24 cellular contexts compared by ENCODE assay signal in genomic region chr1:55070765-55071164, GRCh38. TPM values are rescaled to one million over a fixed set of nuclear protein-coding genes. Genes with fewer than 3 reads are reported as not detected.
DNase-seq lines count a peak whose midpoint lies in the region; ATAC-seq and TF ChIP-seq lines count a peak whose summit lies in the region.
"Had no signal": no experiment of that assay in that cellular context is flagged by ENCODE, and none has a peak within 500 bp of the region (broad histone marks: within the 10 kb centered on the region; RNA-seq: fewer than 3 reads in every experiment).

No MANE protein-coding gene starts in this region.

- no peak overlapping the region for H4K91ac ChIP-seq in neuronal stem cell (ENCODE audit: low read depth, low read length, poor library complexity)

- no peak overlapping the region for H2BK12ac ChIP-seq in neuronal stem cell (ENCODE audit: low read length)

- intact Hi-C loops in Caco-2 (cut with micrococcal nuclease; ENCODE audit: unreplicated experiment), result loop anchor here (2.0 kb wide), 1 partner anchor 206 kb away; no protein-coding TSS in a partner anchor

- no peaks in the 10 kb centered on the region for H3K9me3 Mint-ChIP-seq in activated T-cell treated with anti-CD3 and anti-CD28 coated beads, Interleukin-2, amount 50 U/mL, for 24 hours
- H3K9me3 Mint-ChIP-seq in brain (no peaks in the 10 kb centered on the region), Caco-2 (ENCODE audit: unreplicated experiment) (no peaks in the 10 kb centered on the region), T-cell (no peaks in the 10 kb centered on the region)
- H3K9me3 Mint-ChIP-seq: CD8-positive, alpha-beta T cell; immature natural killer cell had no signal

- no peak for ATAC-seq in HG03175 (IDR thresholded peaks at IDR 0.05; ENCODE audit: unreplicated experiment)
- ATAC-seq in T-cell (replicated peaks in 1 of 4), result no peak
- ATAC-seq: activated CD4-positive, CD25-positive, alpha-beta regulatory T cell treated with anti-CD3 and anti-CD28 coated beads, Interleukin-2, amount 50 U/mL, for 24 hours; CD8-positive, alpha-beta T cell; gastroesophageal sphincter had no signal

- H3K27ac Mint-ChIP-seq in activated T-cell treated with anti-CD3 and anti-CD28 coated beads, Interleukin-2, amount 50 U/mL, for 24 hours, result peak overlapping the region; percentile 10
- peak overlapping the region in 4 of 5 experiments; percentile 44 to 84 (median 78) for H3K27ac Mint-ChIP-seq in brain
- H3K27ac Mint-ChIP-seq in Caco-2 (ENCODE audit: unreplicated experiment), result no peak overlapping the region
- peak overlapping the region in 1 of 2 donors; percentile 5 for H3K27ac Mint-ChIP-seq in T-cell
- H3K27ac Mint-ChIP-seq: CD8-positive, alpha-beta T cell had no signal

- H3K79me1 ChIP-seq in neuronal stem cell (ENCODE audit: low read depth, low read length), result no peaks in the 10 kb centered on the region

- no peak overlapping the region for H3K4me3 Mint-ChIP-seq in activated T-cell treated with anti-CD3 and anti-CD28 coated beads, Interleukin-2, amount 50 U/mL, for 24 hours
- H3K4me3 Mint-ChIP-seq in brain (peak overlapping the region in 2 of 5 experiments; percentile 4 to 7), Caco-2 (ENCODE audit: unreplicated experiment) (no peak overlapping the region), T-cell (no peak overlapping the region)
- H3K4me3 Mint-ChIP-seq: CD8-positive, alpha-beta T cell; immature natural killer cell had no signal

- no peak overlapping the region for H3K18ac ChIP-seq in neuronal stem cell (ENCODE audit: low read length)

- CTCF ChIA-PET in Caco-2 (lab: Charles Lee) (no interaction called here), T-cell (lab: Charles Lee) (no interaction called here)

- H3K27me3 ChIP-seq in neuronal stem cell (ENCODE audit: control insufficient read depth in 3 of 3, insufficient read depth in 3 of 3, low read depth in 1 of 3, low read length in 3 of 3) (no peaks in the 10 kb centered on the region), Caco-2 (replicated peaks; ENCODE audit: control insufficient read depth, insufficient read depth, low read length) (no peaks in the 10 kb centered on the region)
- H3K27me3 ChIP-seq: adrenal gland, gastroesophageal sphincter, Peyer's patch, SJSA1, vagina had no signal

- TF ChIP-seq CTCF in brain (conservative IDR thresholded peaks at IDR 0.05) (no peak), Caco-2 (IDR thresholded peaks at IDR 0.05; ENCODE audit: insufficient read depth in 1 of 2, low read depth in 1 of 2, low read length in 1 of 2, severe bottlenecking in 1 of 2, unreplicated experiment in 1 of 2) (no peak)

- no peak overlapping the region for H4K8ac ChIP-seq in neuronal stem cell (ENCODE audit: low read depth, low read length)

- H3K4me1 ChIP-seq in neuronal stem cell (ENCODE audit: control insufficient read depth in 2 of 2, insufficient read depth in 1 of 2, low read depth in 1 of 2, low read length in 2 of 2) (peaks cover 0 to 1% of the 10 kb centered on the region in 2 donors), Caco-2 (no peaks in the 10 kb centered on the region)
- H3K4me1 ChIP-seq: adrenal gland, Peyer's patch, prostate gland, SJSA1, vagina had no signal

- no peak overlapping the region for H3K4me2 ChIP-seq in neuronal stem cell (ENCODE audit: insufficient read depth, low read length, poor library complexity, severe bottlenecking)
- H3K4me2 ChIP-seq: A549 had no signal

- no peak overlapping the region for H2BK5ac ChIP-seq in neuronal stem cell (ENCODE audit: low read length)

- peak overlapping the region; percentile 32 for H2BK120ac ChIP-seq in neuronal stem cell (ENCODE audit: low read depth, low read length)

- no peak overlapping the region for H2BK15ac ChIP-seq in neuronal stem cell (ENCODE audit: low read length)

- no peak overlapping the region for H3K14ac ChIP-seq in neuronal stem cell (ENCODE audit: low read length)

- H3K4ac ChIP-seq in neuronal stem cell (ENCODE audit: low read length), result no peak overlapping the region

- H3K9me3 ChIP-seq in neuronal stem cell (replicated peaks in 1 of 2; ENCODE audit: control insufficient read depth in 2 of 2, insufficient read depth in 1 of 2, low read depth in 1 of 2, low read length in 2 of 2) (no peaks in the 10 kb centered on the region), Caco-2 (no peaks in the 10 kb centered on the region)
- H3K9me3 ChIP-seq: A549, adrenal gland, gastroesophageal sphincter, Peyer's patch, prostate gland, SJSA1, vagina had no signal

- no TSS peak for BruUV-seq in Caco-2 (replicated peaks; lab: Mats Ljungman, UMichigan)

- no peak overlapping the region for H3K27ac ChIP-seq in neuronal stem cell (replicated peaks; ENCODE audit: low read length)
- H3K27ac ChIP-seq: A549, adrenal gland, Peyer's patch, prostate gland, SJSA1, vagina had no signal

- WGBS in neuronal stem cell (ENCODE audit: extremely low coverage in 2 of 2, insufficient read length in 2 of 2, insufficient replicate concordance in 1 of 2), 2 donors, result no CpG with 5 or more reads among the region's 6 CpGs

- H2AFZ ChIP-seq in neuronal stem cell (ENCODE audit: low read length), result no peak overlapping the region

- peaks cover 29% of the 10 kb centered on the region for H3K4me1 Mint-ChIP-seq in activated T-cell treated with anti-CD3 and anti-CD28 coated beads, Interleukin-2, amount 50 U/mL, for 24 hours (ENCODE audit: low read depth)
- H3K4me1 Mint-ChIP-seq in brain, result peaks cover 57% of the 10 kb centered on the region
- H3K4me1 Mint-ChIP-seq in Caco-2 (ENCODE audit: low read depth, unreplicated experiment), result no peaks in the 10 kb centered on the region
- H3K4me1 Mint-ChIP-seq in T-cell, result no peaks in the 10 kb centered on the region

- DNase-seq in activated T-cell treated with anti-CD3 and anti-CD28 coated beads, Interleukin-2, amount 50 U/mL, for 24 hours, result no peak
- no peak for DNase-seq in activated T-cell treated with anti-CD3 and anti-CD28 coated beads for 4 hours
- peak; percentile 56 for DNase-seq in NCI-H1694 (lab: John Stamatoyannopoulos, UW)
- no peak for DNase-seq in neuronal stem cell (ENCODE audit: low spot score)
- DNase-seq in Caco-2, result no peak
- no peak for DNase-seq in T-cell
- DNase-seq: activated CD4-positive, alpha-beta T cell treated with anti-CD3 and anti-CD28 coated beads, Interleukin-2, amount 50 U/mL, for 48 hours; activated effector memory CD4-positive, alpha-beta T cell treated with anti-CD3 and anti-CD28 coated beads, Interleukin-2, amount 50 U/mL, for 16 hours; CD8-positive, alpha-beta T cell; effector memory CD4-positive, alpha-beta T cell; GOT3; immature natural killer cell; Peyer's patch; stimulated activated naive CD4-positive, alpha-beta T cell treated with Interleukin-2 at 50 U/mL for 16 hours had no signal

- H3K9ac ChIP-seq in neuronal stem cell (ENCODE audit: low read depth, low read length, poor library complexity), result no peak overlapping the region

- no peak overlapping the region for H3K23ac ChIP-seq in neuronal stem cell (ENCODE audit: low read depth, low read length, poor library complexity)

- no peak overlapping the region for H2AK5ac ChIP-seq in neuronal stem cell (ENCODE audit: low read depth, low read length)

- peaks cover 97% of the 10 kb centered on the region for H3K36me3 Mint-ChIP-seq in activated T-cell treated with anti-CD3 and anti-CD28 coated beads, Interleukin-2, amount 50 U/mL, for 24 hours (ENCODE audit: low read depth)
- peaks cover 65% of the 10 kb centered on the region for H3K36me3 Mint-ChIP-seq in brain
- H3K36me3 Mint-ChIP-seq in Caco-2 (ENCODE audit: insufficient read depth, unreplicated experiment), result peaks cover 74% of the 10 kb centered on the region
- peaks cover 71% of the 10 kb centered on the region for H3K36me3 Mint-ChIP-seq in T-cell

- H3K4me3 ChIP-seq in neuronal stem cell (ENCODE audit: low read length in 2 of 2) (no peak overlapping the region), Caco-2 (ENCODE audit: low read depth, low read length) (no peak overlapping the region)
- H3K4me3 ChIP-seq: A549, adrenal gland, gastroesophageal sphincter, Peyer's patch, prostate gland, SJSA1, vagina had no signal

- no peaks in the 10 kb centered on the region for H3K27me3 Mint-ChIP-seq in activated T-cell treated with anti-CD3 and anti-CD28 coated beads, Interleukin-2, amount 50 U/mL, for 24 hours
- H3K27me3 Mint-ChIP-seq in brain, result no peaks in the 10 kb centered on the region
- no peaks in the 10 kb centered on the region for H3K27me3 Mint-ChIP-seq in Caco-2 (ENCODE audit: insufficient read depth, unreplicated experiment)
- H3K27me3 Mint-ChIP-seq in T-cell, result no peaks in the 10 kb centered on the region

- H3K36me3 ChIP-seq in neuronal stem cell (replicated peaks in 1 of 2; ENCODE audit: control insufficient read depth in 2 of 2, insufficient read depth in 2 of 2, low read length in 2 of 2), result peaks cover 48 to 97% of the 10 kb centered on the region in 2 donors
- H3K36me3 ChIP-seq in Caco-2 (ENCODE audit: control insufficient read depth, insufficient read depth, low read length), result no peaks in the 10 kb centered on the region; the same call in none of the 2 replicates

- POLR2A ChIA-PET in Caco-2 (lab: Charles Lee), result no interaction called here
- POLR2A ChIA-PET in T-cell (lab: Charles Lee), result no interaction called here

RNA-seq across cellular contexts. Expression of gene PCSK9, which starts 31.4 kb away (rescaled TPM):
- polyA plus RNA-seq in brain (ENCODE audit: insufficient read depth, low read depth, low replicate concordance), result not detected
- 17.1 TPM for polyA plus RNA-seq in neuronal stem cell (2013, experiment 1 of 2)
- 16.2 TPM for polyA plus RNA-seq in neuronal stem cell (2013, experiment 2 of 2)
- total RNA-seq in Caco-2 (2022) (29.4 and 31.2 TPM in 2 replicates), T-cell (under 1 TPM in 3 of 5 donors, not detected in 2; 0.30 to 0.38 (median 0.35) TPM)
- total RNA-seq: CD8-positive, alpha-beta T cell; G401 had no signal
- polyA plus RNA-seq: immature natural killer cell had no signal

Comparison
In these comparisons a context has a peak if more than half of its experiments do, and no peak if none do; other contexts are left out.
1. RNA of gene PCSK9, which starts 31.4 kb away (total RNA-seq): 29.4 to 31.2 TPM in Caco-2; 0.30 to 0.38 TPM in T-cell; every median in the first group is over 10 times any median in the second.